In the genomic region with DNA sequence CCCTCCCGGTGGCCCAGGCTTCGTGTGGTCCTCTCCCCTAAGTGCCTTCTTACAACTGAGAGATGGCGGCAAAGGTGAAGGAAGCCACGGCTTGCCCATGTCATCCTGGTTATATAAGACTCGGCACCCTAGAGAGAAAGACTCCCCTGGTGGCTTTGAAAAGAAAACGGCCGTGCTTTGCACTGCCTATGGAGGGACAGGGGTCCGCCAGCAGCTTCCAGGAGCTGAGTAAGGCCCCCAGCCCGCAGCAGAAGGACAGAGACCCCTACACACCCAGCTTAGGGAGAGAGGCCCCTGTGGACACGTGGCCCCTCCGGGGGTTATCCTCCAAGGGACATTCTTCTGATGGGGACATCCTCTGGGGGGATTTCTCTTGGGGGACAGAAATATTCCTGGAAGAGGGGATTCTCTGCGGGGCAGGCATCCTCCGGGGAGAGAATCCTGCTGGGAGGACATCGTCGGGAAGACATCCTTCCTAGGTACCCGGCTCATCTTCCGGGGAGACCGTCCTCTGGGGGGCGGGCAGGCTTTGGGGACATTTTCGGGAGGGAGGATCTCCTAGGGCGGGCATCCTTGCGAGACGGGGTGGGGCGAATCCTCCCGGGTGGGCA, we compare ENCODE assay signal across 8 cellular contexts. TPM values are rescaled to one million over a fixed set of nuclear protein-coding genes. Genes with fewer than 3 reads are reported as not detected.
DNase-seq lines count a peak whose midpoint lies in the region; ATAC-seq and TF ChIP-seq lines count a peak whose summit lies in the region.

No MANE protein-coding gene starts in this region.

- no peaks in the 10 kb centered on the region for H3K9me3 ChIP-seq in H9 (ENCODE audit: control insufficient read depth, low read depth, low read length)
- H3K9me3 ChIP-seq in left lung = no peaks in the 10 kb centered on the region

- H4K91ac ChIP-seq in H9 (ENCODE audit: insufficient read length, low read depth, low read length) = no peak overlapping the region

- no peaks in the 10 kb centered on the region for H4K20me1 ChIP-seq in H9 (ENCODE audit: control insufficient read depth, insufficient read depth, insufficient read length)

- H3K4me3 Mint-ChIP-seq in H9 = peak overlapping the region; percentile 73 to 86
- peak overlapping the region; percentile 89 for H3K4me3 Mint-ChIP-seq in activated T-helper 2 cell treated with anti-CD3 and anti-CD28 coated beads, Interferon-gamma antibody, Interleukin-2, Interleukin-4, amounts not matched to agents 10 μg/mL and 5 μg/mL and 100 μg/mL, durations not matched to agents 14 hours and 24 hours and 36 hours (ENCODE audit: low read depth)
- H3K4me3 Mint-ChIP-seq in type B pancreatic cell = peak overlapping the region; percentile 87

- no peak overlapping the region for H3T11ph ChIP-seq in H9 (ENCODE audit: low read length)

- no peak overlapping the region for H2BK120ac ChIP-seq in H9 (ENCODE audit: low read depth, low read length, poor library complexity, severe bottlenecking)

- in situ Hi-C loops in G401 (cut with HindIII; ENCODE audit: low sequenced_read_pairs) = no loop called here

- H2BK20ac ChIP-seq in H9 (ENCODE audit: low read depth, low read length, poor library complexity, severe bottlenecking) = no peak overlapping the region

- H3K27ac ChIP-seq in H9 (ENCODE audit: insufficient read length, low read depth, low read length) (no peak overlapping the region), left lung (peak overlapping the region; percentile 80 to 91)

- H3K14ac ChIP-seq in H9 (ENCODE audit: insufficient read depth, low read length) = no peak overlapping the region

- H3K4me1 Mint-ChIP-seq in H9 (peaks cover 10 to 16% of the 10 kb centered on the region in 2 experiments), type B pancreatic cell (ENCODE audit: unreplicated experiment) (peaks cover 13% of the 10 kb centered on the region)
- H3K4me1 Mint-ChIP-seq in activated T-helper 2 cell treated with anti-CD3 and anti-CD28 coated beads, Interferon-gamma antibody, Interleukin-2, Interleukin-4, amounts not matched to agents 10 μg/mL and 5 μg/mL and 100 μg/mL, durations not matched to agents 14 hours and 24 hours and 36 hours (ENCODE audit: low read depth) = peaks cover 21% of the 10 kb centered on the region

- H3K4me3 ChIP-seq in BJ (ENCODE audit: low read depth, low read length) (peak overlapping the region; percentile 93), left lung (peak overlapping the region; percentile 94 to 97)

- no peak overlapping the region for H3K23ac ChIP-seq in H9 (ENCODE audit: insufficient read length, low read depth, low read length)

- H3K9ac ChIP-seq in H9 (ENCODE audit: extremely low read depth, insufficient read length, low read length) = no peak overlapping the region

- CTCF ChIA-PET in BJ (lab: Yijun Ruan, JAX) = interaction anchor here (0.6 to 1.3 kb wide), 3 partner anchors 11 to 253 kb away, joined by 3 read pairs; no protein-coding TSS in a partner anchor

- H3K27ac Mint-ChIP-seq in H9 = no peak overlapping the region
- peak overlapping the region; percentile 87 for H3K27ac Mint-ChIP-seq in activated T-helper 2 cell treated with anti-CD3 and anti-CD28 coated beads, Interferon-gamma antibody, Interleukin-2, Interleukin-4, amounts not matched to agents 10 μg/mL and 5 μg/mL and 100 μg/mL, durations not matched to agents 14 hours and 24 hours and 36 hours
- peak overlapping the region; percentile 67 for H3K27ac Mint-ChIP-seq in type B pancreatic cell

- H2BK12ac ChIP-seq in H9 (ENCODE audit: insufficient read length, low read depth, low read length) = no peak overlapping the region

- H3K27me3 Mint-ChIP-seq in H9 (ENCODE audit: low read depth) (peaks cover 19% of the 10 kb centered on the region), type B pancreatic cell (peaks cover 3% of the 10 kb centered on the region)
- no peaks in the 10 kb centered on the region for H3K27me3 Mint-ChIP-seq in activated T-helper 2 cell treated with anti-CD3 and anti-CD28 coated beads, Interferon-gamma antibody, Interleukin-2, Interleukin-4, amounts not matched to agents 10 μg/mL and 5 μg/mL and 100 μg/mL, durations not matched to agents 14 hours and 24 hours and 36 hours (ENCODE audit: low read depth)

- no peaks in the 10 kb centered on the region for H3K79me2 ChIP-seq in H9 (ENCODE audit: insufficient read depth, low read length)

- no peak overlapping the region for H3K4ac ChIP-seq in H9 (ENCODE audit: low read depth, low read length)

- H4K5ac ChIP-seq in H9 (ENCODE audit: insufficient read length, low read depth, low read length) = no peak overlapping the region

- no CpG with 5 or more reads among the region's 25 CpGs for WGBS in H9 (ENCODE audit: extremely low coverage, insufficient read length, low lambda C conversion rate)

- no peak overlapping the region for H3K56ac ChIP-seq in H9 (ENCODE audit: insufficient read length, low read depth, low read length)

- H3K9me3 Mint-ChIP-seq in H9 (no peaks in the 10 kb centered on the region), type B pancreatic cell (no peaks in the 10 kb centered on the region)
- H3K9me3 Mint-ChIP-seq in activated T-helper 2 cell treated with anti-CD3 and anti-CD28 coated beads, Interferon-gamma antibody, Interleukin-2, Interleukin-4, amounts not matched to agents 10 μg/mL and 5 μg/mL and 100 μg/mL, durations not matched to agents 14 hours and 24 hours and 36 hours = no peaks in the 10 kb centered on the region

- H2BK15ac ChIP-seq in H9 (ENCODE audit: low read depth, low read length) = no peak overlapping the region

- H2AK5ac ChIP-seq in H9 (ENCODE audit: insufficient read length, low read length) = no peak overlapping the region

- peaks cover 7 to 28% (median 23%) of the 10 kb centered on the region in 3 experiments for H3K36me3 Mint-ChIP-seq in H9 (ENCODE audit: insufficient read depth in 1 of 3, low read depth in 3 of 3)
- H3K36me3 Mint-ChIP-seq in activated T-helper 2 cell treated with anti-CD3 and anti-CD28 coated beads, Interferon-gamma antibody, Interleukin-2, Interleukin-4, amounts not matched to agents 10 μg/mL and 5 μg/mL and 100 μg/mL, durations not matched to agents 14 hours and 24 hours and 36 hours (ENCODE audit: low read depth) = peaks cover 39% of the 10 kb centered on the region
- H3K36me3 Mint-ChIP-seq in type B pancreatic cell = peaks cover 9% of the 10 kb centered on the region

- no peak overlapping the region for H3K18ac ChIP-seq in H9 (ENCODE audit: insufficient read length, low read depth, low read length)

- H3K4me1 ChIP-seq in H9 (ENCODE audit: insufficient read depth, low read length) (no peaks in the 10 kb centered on the region; the same call in 1 of the 2 replicates), left lung (peaks cover 17 to 56% of the 10 kb centered on the region in 2 donors)

- H2BK5ac ChIP-seq in H9 (ENCODE audit: insufficient read length, low read length) = no peak overlapping the region

- ATAC-seq in left lung (no peak), HG02588 (IDR thresholded peaks at IDR 0.05; ENCODE audit: unreplicated experiment) (no peak)

- peak; percentile 26 for TF ChIP-seq CTCF in BJ (IDR thresholded peaks at IDR 0.05; ENCODE audit: insufficient read depth, low read depth, low read length)
- TF ChIP-seq CTCF in H9 (conservative IDR thresholded peaks at IDR 0.05) = no peak
- no peak for TF ChIP-seq CTCF in left lung (IDR thresholded peaks at IDR 0.05)
- peak; percentile 19 for TF ChIP-seq CTCF in type B pancreatic cell (conservative IDR thresholded peaks at IDR 0.05)

- peak overlapping the region; percentile 19 for H3K4me2 ChIP-seq in H9 (ENCODE audit: insufficient read depth, insufficient read length, low read length)

- H3K36me3 ChIP-seq in BJ (ENCODE audit: control insufficient read depth, insufficient read depth, low read length) (peaks cover 26% of the 10 kb centered on the region), left lung (peaks cover 0 to 53% of the 10 kb centered on the region in 2 donors)

- no peaks in the 10 kb centered on the region for H3K23me2 ChIP-seq in H9 (ENCODE audit: insufficient read length, low read depth, low read length, poor library complexity, severe bottlenecking)

- POLR2A ChIA-PET in BJ (lab: Charles Lee) = no interaction called here

- intact Hi-C loops in activated T-helper 2 cell treated with anti-CD3 and anti-CD28 coated beads, Interferon-gamma antibody, Interleukin-2, Interleukin-4, amounts not matched to agents 10 μg/mL and 5 μg/mL and 100 μg/mL, durations not matched to agents 14 hours and 24 hours and 36 hours (cut with micrococcal nuclease) = loop anchor here (1.0 kb wide), 1 partner anchor 10 kb away; no protein-coding TSS in a partner anchor
- intact Hi-C loops in left lung (cut with DNase I) = no loop called here

- DNase-seq in BJ (ENCODE audit: low read depth) = no peak
- DNase-seq in H9 = no peak
- DNase-seq in activated T-helper 2 cell treated with anti-CD3 and anti-CD28 coated beads, Interferon-gamma antibody, Interleukin-2, Interleukin-4, amounts not matched to agents 10 μg/mL and 5 μg/mL and 100 μg/mL, durations not matched to agents 14 hours and 24 hours and 36 hours (ENCODE audit: low spot score) = no peak
- no peak for DNase-seq in left lung
- no peak for DNase-seq in type B pancreatic cell (ENCODE audit: extremely low spot score, unreplicated experiment)
- no peak for DNase-seq in G401 (ENCODE audit: low spot score)
- no peak for DNase-seq in RKO (ENCODE audit: low spot score)

- no peak overlapping the region for H2AFZ ChIP-seq in H9 (ENCODE audit: low read length)

- no peak overlapping the region for H4K8ac ChIP-seq in H9 (replicated peaks; ENCODE audit: insufficient read length, low read depth, low read length)

- no peaks in the 10 kb centered on the region for H3K79me1 ChIP-seq in H9 (ENCODE audit: insufficient read depth, low read depth, low read length, poor library complexity, severe bottlenecking)

- H3K27me3 ChIP-seq in BJ (ENCODE audit: control insufficient read depth, insufficient read depth, low read length) = no peaks in the 10 kb centered on the region
- H3K27me3 ChIP-seq in H9 (ENCODE audit: insufficient read depth, low read length) = no peaks in the 10 kb centered on the region
- H3K27me3 ChIP-seq in left lung = no peaks in the 10 kb centered on the region

RNA-seq across cellular contexts. Expression of gene OGFR, which starts 0.5 kb away (rescaled TPM):
- 25.6 and 34.2 TPM in 2 replicates for polyA plus RNA-seq in BJ (2011; rRNA removed)
- polyA minus RNA-seq in BJ (2011; rRNA and poly(A)+ RNA removed) = 18.9 and 26.4 TPM in 2 replicates
- total RNA-seq in H9 (2021) = 33.0 and 33.1 TPM in 2 replicates
- total RNA-seq in activated T-helper 2 cell treated with anti-CD3 and anti-CD28 coated beads, Interferon-gamma antibody, Interleukin-2, Interleukin-4, amounts not matched to agents 10 μg/mL and 5 μg/mL and 100 μg/mL, durations not matched to agents 14 hours and 24 hours and 36 hours = 54.3 and 55.7 TPM in 2 replicates
- total RNA-seq in left lung = 10 to 100 TPM; 40.9 to 58.3 TPM
- 42.8 and 49.6 TPM in 2 replicates for total RNA-seq in type B pancreatic cell (ENCODE audit: low replicate concordance)
- total RNA-seq in G401 (2014; rRNA removed; shearing (Covaris generic)) = 43.9 and 45.6 TPM in 2 replicates

RNA-seq across cellular contexts. Expression of gene MRGBP, which starts 7.9 kb away (rescaled TPM):
- 13.5 and 15.3 TPM in 2 replicates for polyA plus RNA-seq in BJ (2011; rRNA removed)
- 8.6 and 10.5 TPM in 2 replicates for polyA minus RNA-seq in BJ (2011; rRNA and poly(A)+ RNA removed)
- total RNA-seq in H9 (2021) = 14.6 and 16.3 TPM in 2 replicates
- 17.9 and 18.2 TPM in 2 replicates for total RNA-seq in activated T-helper 2 cell treated with anti-CD3 and anti-CD28 coated beads, Interferon-gamma antibody, Interleukin-2, Interleukin-4, amounts not matched to agents 10 μg/mL and 5 μg/mL and 100 μg/mL, durations not matched to agents 14 hours and 24 hours and 36 hours
- 10 to 100 TPM in 1 of 2 donors, 1 to 10 TPM in 1; 6.1 to 10.1 TPM for total RNA-seq in left lung
- total RNA-seq in type B pancreatic cell (ENCODE audit: low replicate concordance) = 8.4 and 14.6 TPM in 2 replicates
- total RNA-seq in G401 (2014; rRNA removed; shearing (Covaris generic)) = 25.2 and 33.6 TPM in 2 replicates

RNA-seq across cellular contexts. Expression of gene COL9A3, which starts 12.7 kb away (rescaled TPM):
- 0.21 and 0.34 TPM in 2 replicates for polyA plus RNA-seq in BJ (2011; rRNA removed)
- polyA minus RNA-seq in BJ (2011; rRNA and poly(A)+ RNA removed) = not detected in 2 replicates
- 137 and 150 TPM in 2 replicates for total RNA-seq in H9 (2021)
- total RNA-seq in activated T-helper 2 cell treated with anti-CD3 and anti-CD28 coated beads, Interferon-gamma antibody, Interleukin-2, Interleukin-4, amounts not matched to agents 10 μg/mL and 5 μg/mL and 100 μg/mL, durations not matched to agents 14 hours and 24 hours and 36 hours = 0.27 and 0.32 TPM in 2 replicates
- total RNA-seq in left lung = 1 to 10 TPM; 2.3 to 2.6 TPM
- total RNA-seq in type B pancreatic cell (ENCODE audit: low replicate concordance) = 8.8 and 21.2 TPM in 2 replicates
- total RNA-seq in G401 (2014; rRNA removed; shearing (Covaris generic)) = 8.6 TPM in 2 replicates

RNA-seq across cellular contexts. Expression of gene TCFL5, which starts 57.5 kb away (rescaled TPM):
- 8.5 and 12.2 TPM in 2 replicates for polyA plus RNA-seq in BJ (2011; rRNA removed)
- 3.6 and 4.3 TPM in 2 replicates for polyA minus RNA-seq in BJ (2011; rRNA and poly(A)+ RNA removed)
- 15.9 and 16.4 TPM in 2 replicates for total RNA-seq in H9 (2021)
- 5.7 and 7.1 TPM in 2 replicates for total RNA-seq in activated T-helper 2 cell treated with anti-CD3 and anti-CD28 coated beads, Interferon-gamma antibody, Interleukin-2, Interleukin-4, amounts not matched to agents 10 μg/mL and 5 μg/mL and 100 μg/mL, durations not matched to agents 14 hours and 24 hours and 36 hours
- total RNA-seq in left lung = 1 to 10 TPM; 7.4 to 8.5 TPM
- 6.1 and 11.8 TPM in 2 replicates for total RNA-seq in type B pancreatic cell (ENCODE audit: low replicate concordance)
- 23.0 and 24.2 TPM in 2 replicates for total RNA-seq in G401 (2014; rRNA removed; shearing (Covaris generic))

Comparison
In these comparisons a context has a peak if more than half of its experiments do, and no peak if none do; other contexts are left out.
1. CTCF ChIP-seq: peak in BJ (single experiment) and type B pancreatic cell (single experiment); none in H9 (single experiment) and left lung (0 of 2).
2. H3K27ac Mint-ChIP-seq: peak in activated T-helper 2 cell treated with anti-CD3 and anti-CD28 coated beads, Interferon-gamma antibody, Interleukin-2, Interleukin-4, amounts not matched to agents 10 μg/mL and 5 μg/mL and 100 μg/mL, durations not matched to agents 14 hours and 24 hours and 36 hours (single experiment) and type B pancreatic cell (single experiment); none in H9 (0 of 3).
3. Peak in every context shown above with its lines, with median percentiles within 50 percentile points of each other: H3K4me3 Mint-ChIP-seq.